ENCODE assay signal across 1 cellular context in genomic region chr14:76133103-76133502, GRCh38.
TF ChIP-seq lines count a peak whose summit lies in the region.

No MANE protein-coding gene starts in this region.

TF ChIP-seq in HepG2, 621 proteins besides CTCF, POLR2A, EP300 and RAD21 (continued from another document and continues in another):
- no peak for TF ChIP-seq ZBTB40 (IDR thresholded peaks at IDR 0.05)
- TF ChIP-seq ZBTB40 (CRISPR knock-in tag; IDR thresholded peaks at IDR 0.05) = no peak
- no peak for TF ChIP-seq SCMH1 (CRISPR knock-in tag; IDR thresholded peaks at IDR 0.05; ENCODE audit: borderline replicate concordance)
- TF ChIP-seq HOXA3 (CRISPR knock-in tag; IDR thresholded peaks at IDR 0.05) = no peak
- TF ChIP-seq ZSCAN21 (CRISPR knock-in tag; IDR thresholded peaks at IDR 0.05; ENCODE audit: borderline replicate concordance) = no peak
- 0 out of 2 replicates have a peak, but pooled peaks have one; percentile 57 for TF ChIP-seq ZSCAN9 (CRISPR knock-in tag; IDR thresholded peaks at IDR 0.05; ENCODE audit: borderline replicate concordance)
- peak; percentile 26; the same call in 1 of the 2 replicates for TF ChIP-seq SAP130 (CRISPR knock-in tag; IDR thresholded peaks at IDR 0.05; ENCODE audit: low read depth)
- no peak for TF ChIP-seq ZNF12 (CRISPR knock-in tag; IDR thresholded peaks at IDR 0.05)
- no peak for TF ChIP-seq TFDP2 (CRISPR knock-in tag; IDR thresholded peaks at IDR 0.05)
- TF ChIP-seq ZNF776 (CRISPR knock-in tag; IDR thresholded peaks at IDR 0.05) = no peak
- no peak for TF ChIP-seq ZMYM4 (CRISPR knock-in tag; IDR thresholded peaks at IDR 0.05)
- TF ChIP-seq TOE1 (CRISPR knock-in tag; IDR thresholded peaks at IDR 0.05) = no peak
- TF ChIP-seq ZNF784 (CRISPR knock-in tag; IDR thresholded peaks at IDR 0.05; ENCODE audit: borderline replicate concordance) = no peak
- peak; percentile 58; the same call in 1 of the 2 replicates for TF ChIP-seq ZBTB43 (CRISPR knock-in tag; conservative IDR thresholded peaks at IDR 0.05)
- no peak for TF ChIP-seq ATAD3A (CRISPR knock-in tag; IDR thresholded peaks at IDR 0.05)
- TF ChIP-seq YEATS2 (CRISPR knock-in tag; IDR thresholded peaks at IDR 0.05; ENCODE audit: borderline replicate concordance) = no peak
- no peak for TF ChIP-seq NR2F6 (IDR thresholded peaks at IDR 0.05)
- TF ChIP-seq NR2F6 (CRISPR knock-in tag; IDR thresholded peaks at IDR 0.05) = no peak
- TF ChIP-seq PCBP2 (optimal IDR thresholded peaks at IDR 0.05; ENCODE audit: low read depth, low read length, poor library complexity, severe bottlenecking) = no peak
- TF ChIP-seq ZBTB26 (CRISPR knock-in tag; IDR thresholded peaks at IDR 0.05; ENCODE audit: borderline replicate concordance) = no peak
- TF ChIP-seq PHB2 (IDR thresholded peaks at IDR 0.05; ENCODE audit: partially characterized antibody) = no peak
- TF ChIP-seq KLF15 (CRISPR knock-in tag; IDR thresholded peaks at IDR 0.05; ENCODE audit: borderline replicate concordance) = no peak
- TF ChIP-seq MNT (IDR thresholded peaks at IDR 0.05) = no peak
- no peak for TF ChIP-seq HNF4A (CRISPR knock-in tag; IDR thresholded peaks at IDR 0.05)
- TF ChIP-seq MXD3 (CRISPR knock-in tag; IDR thresholded peaks at IDR 0.05) = no peak
- TF ChIP-seq ONECUT2 (CRISPR knock-in tag; IDR thresholded peaks at IDR 0.05) = no peak
- TF ChIP-seq THAP11 (CRISPR knock-in tag; IDR thresholded peaks at IDR 0.05) = 0 out of 2 replicates have a peak, but pooled peaks have one; percentile 27
- 0 out of 2 replicates have a peak, but pooled peaks have one; percentile 31 for TF ChIP-seq ZNF644 (CRISPR knock-in tag; IDR thresholded peaks at IDR 0.05; ENCODE audit: low read depth)
- TF ChIP-seq REST (IDR thresholded peaks at IDR 0.05; ENCODE audit: borderline replicate concordance in 1 of 2, low read depth in 1 of 2, low read length in 2 of 2) = peak; percentile 63 to 96
- no peak for TF ChIP-seq REPIN1 (CRISPR knock-in tag; IDR thresholded peaks at IDR 0.05; ENCODE audit: borderline replicate concordance, low read depth)
- TF ChIP-seq ZBTB33 (CRISPR knock-in tag; IDR thresholded peaks at IDR 0.05) = no peak
- no peak for TF ChIP-seq ZNF430 (CRISPR knock-in tag; IDR thresholded peaks at IDR 0.05)
- TF ChIP-seq MYPOP (CRISPR knock-in tag; IDR thresholded peaks at IDR 0.05) = no peak
- no peak for TF ChIP-seq SMAD1 (CRISPR knock-in tag; IDR thresholded peaks at IDR 0.05; ENCODE audit: borderline replicate concordance, low read depth)
